8 cellular contexts compared by ENCODE assay signal in the genomic region with DNA sequence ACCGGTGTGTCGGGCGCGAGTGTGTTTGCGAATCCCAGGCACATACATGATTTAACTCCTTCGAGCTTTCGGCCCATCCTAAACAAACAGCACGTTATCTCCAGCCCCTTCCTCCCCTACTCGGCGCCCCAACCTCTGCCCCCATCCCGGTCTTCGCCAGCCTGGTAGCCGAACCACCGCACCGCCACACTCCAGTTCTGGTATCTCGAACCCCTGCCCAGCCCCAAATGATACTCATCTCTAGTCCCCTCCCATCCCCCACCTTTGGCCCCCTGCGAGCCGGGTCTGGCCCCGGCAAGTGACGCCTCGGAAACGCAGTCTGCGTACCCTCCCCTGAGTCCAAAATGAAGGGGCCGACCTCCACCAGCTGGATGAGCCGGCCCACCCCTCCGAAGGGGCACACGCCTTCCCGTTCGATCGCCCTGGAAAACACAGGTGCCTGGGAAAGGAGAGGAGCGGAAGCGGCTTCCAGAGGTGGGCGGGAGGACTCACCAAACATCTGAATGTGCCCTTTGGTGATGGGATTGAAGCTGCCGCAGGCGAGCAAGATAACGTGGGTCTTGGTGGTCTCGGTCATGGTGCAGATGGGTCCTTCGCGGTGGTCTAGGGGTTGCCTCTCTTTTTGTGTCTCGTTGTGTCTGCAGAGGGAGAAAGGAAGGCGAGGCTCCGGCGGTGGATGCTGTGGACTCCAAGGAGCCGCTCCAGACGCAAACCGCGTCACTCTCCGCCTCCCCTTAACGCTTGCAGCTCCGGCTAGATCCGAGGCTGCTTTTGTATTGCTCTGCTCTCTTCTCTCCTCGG. TPM values are rescaled to one million over a fixed set of nuclear protein-coding genes. Genes with fewer than 3 reads are reported as not detected.
DNase-seq lines count a peak whose midpoint lies in the region; ATAC-seq, FAIRE-seq and TF ChIP-seq lines count a peak whose summit lies in the region.

NMNAT2 (minus strand) TSS at position 690 of the 801 bp plus-strand sequence; CDS start at position 577, 113 bp downstream.

- H3K36me3 ChIP-seq in BE2C (no peaks in the 10 kb centered on the region), MG63 (no peaks in the 10 kb centered on the region), adrenal gland (replicated peaks in 1 of 2) (no peaks in the 10 kb centered on the region), small intestine (ENCODE audit: control insufficient read depth in 2 of 2, insufficient read depth in 2 of 2, low read length in 2 of 2) (no peaks in the 10 kb centered on the region)

- H3K9me3 ChIP-seq in BE2C (no peaks in the 10 kb centered on the region), MG63 (no peaks in the 10 kb centered on the region), adrenal gland (replicated peaks in 1 of 3) (no peaks in the 10 kb centered on the region), small intestine (ENCODE audit: control insufficient read depth, low read depth) (no peaks in the 10 kb centered on the region)

- intact Hi-C loops in adrenal gland (cut with DNase I) (no loop called here), sciatic nerve (cut with DNase I) (no loop called here)

- no peaks in the 10 kb centered on the region for H3K27me3 ChIP-seq in BE2C
- peaks cover 57% of the 10 kb centered on the region for H3K27me3 ChIP-seq in MG63
- H3K27me3 ChIP-seq in adrenal gland: peaks cover 39% of the 10 kb centered on the region
- peaks cover 0 to 32% of the 10 kb centered on the region in 2 donors for H3K27me3 ChIP-seq in small intestine (ENCODE audit: control insufficient read depth in 2 of 2, insufficient read depth in 2 of 2, low read length in 2 of 2)

- ATAC-seq in sciatic nerve (peak; percentile 43), HG02642 (IDR thresholded peaks at IDR 0.05; ENCODE audit: poor library complexity, unreplicated experiment) (no peak), HG02938 (IDR thresholded peaks at IDR 0.05; ENCODE audit: unreplicated experiment) (no peak)

- no peak for FAIRE-seq in small intestine (lab: Jason Lieb, UNC)

- WGBS in adrenal gland, 4 donors: 1 to 3% (median 2%) methylated on average over 27 to 52 of the region's 52 CpGs
- 3 to 10% (median 5%) methylated on average over 51 to 52 of the region's 52 CpGs for WGBS in small intestine, 3 donors

- peak; percentile 73 for DNase-seq in BE2C
- peak; percentile 23 for DNase-seq in MG63
- peak in 4 of 7 donors; percentile 7 to 78 (median 22) for DNase-seq in adrenal gland
- peak in 38 of 51 donors; percentile 1 to 84 (median 28) for DNase-seq in hypothalamus (lab: John Stamatoyannopoulos, UW)
- no peak for DNase-seq in sciatic nerve (ENCODE audit: low spot score)
- DNase-seq in small intestine: no peak

- TF ChIP-seq CTCF in BE2C (IDR thresholded peaks at IDR 0.05; ENCODE audit: low read depth, low read length) (no peak), adrenal gland (IDR thresholded peaks at IDR 0.05) (no peak)

- H3K4me1 ChIP-seq in BE2C (no peaks in the 10 kb centered on the region), adrenal gland (replicated peaks in 1 of 2) (peaks cover 9 to 14% of the 10 kb centered on the region in 2 donors), small intestine (ENCODE audit: control insufficient read depth in 2 of 2, insufficient read depth in 1 of 2, low read depth in 1 of 2, low read length in 1 of 2) (peaks cover 0 to 6% of the 10 kb centered on the region in 2 donors)

- no peak for TF ChIP-seq POLR2A in adrenal gland (IDR thresholded peaks at IDR 0.05)

- H3K4me3 ChIP-seq in BE2C (ENCODE audit: low read depth, low read length) (peak within 1 kb of the TSS; percentile 95), MG63 (no peak within 1 kb of the TSS), adrenal gland (peak within 1 kb of the TSS in 1 of 4 donors; percentile 41), small intestine (ENCODE audit: low read depth in 1 of 2, low read length in 2 of 2) (no peak within 1 kb of the TSS)

- H3K27ac ChIP-seq in adrenal gland: peak within 1 kb of the TSS in 1 of 5 donors; percentile 34
- H3K27ac ChIP-seq in small intestine (ENCODE audit: low read depth in 1 of 2, low read length in 1 of 2): no peak within 1 kb of the TSS

RNA-seq across cellular contexts. Expression of gene NMNAT2, which starts in this region (rescaled TPM):
- polyA plus RNA-seq in BE2C (2012; ENCODE audit: insufficient read depth, insufficient read length, low read depth): 42.4 TPM
- total RNA-seq in MG63 (2014; rRNA removed; shearing (Covaris generic); ENCODE audit: low replicate concordance): 0.07 TPM in 1 of 2 replicates, not detected in the other
- total RNA-seq in adrenal gland: 1 to 10 TPM in 5 of 8 donors, under 1 TPM in 3; 0.35 to 6.0 (median 2.9) TPM
- polyA plus RNA-seq in adrenal gland: 1 to 10 TPM in 2 of 3 donors, under 1 TPM in 1; 0.51 to 6.1 (median 4.2) TPM
- 2.6 TPM for total RNA-seq in sciatic nerve
- polyA plus RNA-seq in small intestine: 1 to 10 TPM in 1 of 3 donors, not detected in 2; 2.3 TPM

Comparison
In these comparisons a context has a peak if more than half of its experiments do, and no peak if none do; other contexts are left out.
1. Peak in DNase-seq in MG63; RNA of the gene not detected or under 1 TPM.
2. DNase-seq: peak in BE2C (single experiment), adrenal gland (4 of 7) and hypothalamus (38 of 51); none in sciatic nerve (single experiment) and small intestine (single experiment).